In genomic region chr13:88926890-88927502, GRCh38 we compare ENCODE assay signal across 20 cellular contexts.
"Had no signal": no experiment of that assay in that cellular context is flagged by ENCODE, and none has a peak within 500 bp of the region (broad histone marks: within the 10 kb centered on the region; RNA-seq: fewer than 3 reads in every experiment).

No MANE protein-coding gene starts in this region.

- H3K36me3 ChIP-seq: ovary, tibial nerve had no signal

- H3K36me3 Mint-ChIP-seq: naive thymus-derived CD8-positive, alpha-beta T cell had no signal

- H3K4me3 Mint-ChIP-seq: naive thymus-derived CD8-positive, alpha-beta T cell; neural crest cell; stimulated activated naive CD8-positive, alpha-beta T cell treated with anti-CD3 and anti-CD28 coated beads, Interleukin-15, Interleukin-2, amounts not matched to agents 100 ng/mL and 50 ng/mL, for 24 hours had no signal

- H3K9me3 ChIP-seq: mucosa of descending colon, ovary, testis had no signal

- H3K27ac ChIP-seq: dorsolateral prefrontal cortex, hepatocyte, ovary, testis, tibial nerve had no signal

- H3K4me2 ChIP-seq: hepatocyte, smooth muscle cell had no signal

- H3K9me3 Mint-ChIP-seq: neural crest cell; stimulated activated naive CD8-positive, alpha-beta T cell treated with anti-CD3 and anti-CD28 coated beads, Interleukin-15, Interleukin-2, amounts not matched to agents 100 ng/mL and 50 ng/mL, for 24 hours had no signal

- H3K4me3 ChIP-seq: dorsolateral prefrontal cortex, hepatocyte, mucosa of descending colon, ovary, smooth muscle cell, testis, tibial nerve had no signal

- H2AFZ ChIP-seq: hepatocyte had no signal

- H3K79me2 ChIP-seq: hepatocyte had no signal

- H3K27me3 ChIP-seq: dorsolateral prefrontal cortex, hepatocyte, ovary, testis, tibial nerve had no signal

- H3K4me1 ChIP-seq: testis had no signal

- DNase-seq: cortex of kidney; dorsolateral prefrontal cortex; effector CD8-positive, alpha-beta T cell; foreskin melanocyte; head of caudate nucleus; kidney glomerular epithelial cell; mammary epithelial cell; mucosa of descending colon; nucleus accumbens; ovary; right cardiac atrium; stimulated activated CD4-positive, alpha-beta T cell treated with anti-CD3 and anti-CD28 coated beads, Interleukin-2, amount 100 ng/mL, for 48 hours; testis had no signal

- ATAC-seq: mucosa of descending colon; naive thymus-derived CD8-positive, alpha-beta T cell; right cardiac atrium had no signal

- H3K4me1 Mint-ChIP-seq: naive thymus-derived CD8-positive, alpha-beta T cell; neural crest cell had no signal

- H3K27ac Mint-ChIP-seq: naive thymus-derived CD8-positive, alpha-beta T cell; progenitor cell of endocrine pancreas; stimulated activated naive CD8-positive, alpha-beta T cell treated with anti-CD3 and anti-CD28 coated beads, Interleukin-15, Interleukin-2, amounts not matched to agents 100 ng/mL and 50 ng/mL, for 24 hours had no signal

- H3K27me3 Mint-ChIP-seq: naive thymus-derived CD8-positive, alpha-beta T cell; progenitor cell of endocrine pancreas; stimulated activated naive CD8-positive, alpha-beta T cell treated with anti-CD3 and anti-CD28 coated beads, Interleukin-15, Interleukin-2, amounts not matched to agents 100 ng/mL and 50 ng/mL, for 24 hours had no signal
